In genomic region chr3:149337486-149337885, GRCh38 we compare ENCODE assay signal across 3 cellular contexts. TPM values are rescaled to one million over a fixed set of nuclear protein-coding genes. Genes with fewer than 3 reads are reported as not detected.
"Had no signal": no experiment of that assay in that cellular context is flagged by ENCODE, and none has a peak within 500 bp of the region (broad histone marks: within the 10 kb centered on the region; RNA-seq: fewer than 3 reads in every experiment).

No MANE protein-coding gene starts in this region.

RNA-seq across cellular contexts. Expression of gene TM4SF18, which starts 4.0 kb away (rescaled TPM):
- total RNA-seq: MCF 10A, OCI-LY7, PC-9 had no signal

RNA-seq across cellular contexts. Expression of gene TM4SF1, which starts 40.0 kb away (rescaled TPM):
- total RNA-seq: OCI-LY7 had no signal
